In genomic region chr17:41943492-41943891, GRCh38 we compare ENCODE assay signal across 24 cellular contexts. TPM values are rescaled to one million over a fixed set of nuclear protein-coding genes. Genes with fewer than 3 reads are reported as not detected.
DNase-seq lines count a peak whose midpoint lies in the region; ATAC-seq and TF ChIP-seq lines count a peak whose summit lies in the region.
"Had no signal": no experiment of that assay in that cellular context is flagged by ENCODE, and none has a peak within 500 bp of the region (broad histone marks: within the 10 kb centered on the region; RNA-seq: fewer than 3 reads in every experiment).

No MANE protein-coding gene starts in this region.

- no peak overlapping the region for H3K4me2 ChIP-seq in GM23338
- H3K4me2 ChIP-seq in trophoblast cell (ENCODE audit: low read length): no peak overlapping the region

- H3K4me1 Mint-ChIP-seq in GM23338 (no peaks in the 10 kb centered on the region; the same call in 2 of the 3 replicates), endothelial cell (ENCODE audit: unreplicated experiment) (peaks cover 7% of the 10 kb centered on the region)
- H3K4me1 Mint-ChIP-seq: CD4-positive, CD25-positive, alpha-beta regulatory T cell; CD8-positive, alpha-beta memory T cell; IgD-negative memory B cell had no signal

- H4K20me1 ChIP-seq in GM23338 (replicated peaks; ENCODE audit: insufficient read depth): no peaks in the 10 kb centered on the region

- H3K27me3 Mint-ChIP-seq in GM23338 (ENCODE audit: insufficient read depth, low read depth, poor library complexity) (peaks cover 11% of the 10 kb centered on the region), endothelial cell (ENCODE audit: unreplicated experiment) (peaks cover 8% of the 10 kb centered on the region)
- H3K27me3 Mint-ChIP-seq: CD4-positive, CD25-positive, alpha-beta regulatory T cell had no signal

- H3F3A ChIP-seq in GM23338 (replicated peaks; ENCODE audit: low read depth): no peaks in the 10 kb centered on the region

- H4K8ac ChIP-seq in trophoblast cell (ENCODE audit: low read depth, low read length): no peak overlapping the region

- no peak overlapping the region for H3K4ac ChIP-seq in trophoblast cell (ENCODE audit: low read depth, low read length)

- no peak overlapping the region for H2BK5ac ChIP-seq in trophoblast cell (ENCODE audit: low read depth, low read length, poor library complexity)

- DNase-seq in GM23338 (ENCODE audit: low spot score): no peak
- DNase-seq in M059J (ENCODE audit: low read depth): peak; percentile 20
- no peak for DNase-seq in endothelial cell (ENCODE audit: low spot score)
- DNase-seq in trophoblast cell: peak; percentile 67 to 72
- no peak for DNase-seq in cardiac septum (ENCODE audit: low spot score)
- DNase-seq in HK-2 (ENCODE audit: unreplicated experiment): no peak
- DNase-seq: ACHN; BE2C; C1 segment of cervical spinal cord; CD4-positive, CD25-positive, alpha-beta regulatory T cell; CD8-positive, alpha-beta memory T cell; COR-L47; DMS 273 treated with DMSO at 0.1 percent for 48 hours; DMS53; DND-41; GDM1; GM23248; HCEC 1CT; HFFc6; KG1 had no signal

- no peak for ATAC-seq in GM23338
- ATAC-seq in HG03521 (IDR thresholded peaks at IDR 0.05; ENCODE audit: unreplicated experiment): no peak
- no peak for ATAC-seq in HG03175 (IDR thresholded peaks at IDR 0.05; ENCODE audit: unreplicated experiment)

- H4K91ac ChIP-seq in trophoblast cell (ENCODE audit: low read depth, low read length): no peak overlapping the region

- H2AK5ac ChIP-seq in trophoblast cell (ENCODE audit: low read length): no peak overlapping the region

- intact Hi-C loops in cardiac septum (cut with DNase I): no loop called here

- H2BK120ac ChIP-seq in trophoblast cell (ENCODE audit: insufficient read depth, low read length, poor library complexity): no peak overlapping the region

- H2AFZ ChIP-seq in GM23338: no peak overlapping the region
- no peak overlapping the region for H2AFZ ChIP-seq in trophoblast cell (ENCODE audit: insufficient read depth, low read length, poor library complexity)
- H2AFZ ChIP-seq: GM23248 had no signal

- H3K36me3 Mint-ChIP-seq in GM23338 (ENCODE audit: low read depth) (peaks cover 3% of the 10 kb centered on the region; the same call in 1 of the 3 replicates), endothelial cell (ENCODE audit: low read depth, unreplicated experiment) (peaks cover 19% of the 10 kb centered on the region)
- H3K36me3 Mint-ChIP-seq: CD4-positive, CD25-positive, alpha-beta regulatory T cell; IgD-negative memory B cell had no signal

- H3K36me3 ChIP-seq in GM23338 (ENCODE audit: insufficient read depth) (no peaks in the 10 kb centered on the region), trophoblast cell (ENCODE audit: control insufficient read depth in 1 of 2, insufficient read depth in 2 of 2, low read length in 2 of 2) (no peaks in the 10 kb centered on the region)
- H3K36me3 ChIP-seq: BE2C had no signal

- no peak overlapping the region for H3K14ac ChIP-seq in trophoblast cell (ENCODE audit: low read length)

- no peak overlapping the region for H3K18ac ChIP-seq in trophoblast cell (ENCODE audit: low read length)

- H3K9me3 ChIP-seq in trophoblast cell (ENCODE audit: insufficient read depth, low read depth, low read length): peaks cover 2% of the 10 kb centered on the region
- H3K9me3 ChIP-seq: BE2C had no signal

- H3K79me2 ChIP-seq in GM23338 (replicated peaks; ENCODE audit: insufficient read depth): no peaks in the 10 kb centered on the region
- no peaks in the 10 kb centered on the region for H3K79me2 ChIP-seq in trophoblast cell (ENCODE audit: control insufficient read depth, insufficient read depth, low read length, poor library complexity)

- TF ChIP-seq CTCF in GM23338 (conservative IDR thresholded peaks at IDR 0.05; ENCODE audit: low read depth in 2 of 2) (no peak), endothelial cell (IDR thresholded peaks at IDR 0.05; ENCODE audit: unreplicated experiment) (no peak)

- no peaks in the 10 kb centered on the region for H3K9me2 ChIP-seq in GM23338 (ENCODE audit: insufficient read depth)

- no peak overlapping the region for H3K23ac ChIP-seq in trophoblast cell (ENCODE audit: low read length)

- no peaks in the 10 kb centered on the region for H3K79me1 ChIP-seq in trophoblast cell (ENCODE audit: low read length)

- no peak overlapping the region for H3K4me3 ChIP-seq in GM23338
- H3K4me3 ChIP-seq in trophoblast cell (ENCODE audit: low read depth, low read length): no peak overlapping the region
- H3K4me3 ChIP-seq: GM23248 had no signal

- H3K4me3 Mint-ChIP-seq in GM23338: no peak overlapping the region; the same call in 2 of the 3 replicates
- H3K4me3 Mint-ChIP-seq in endothelial cell (ENCODE audit: unreplicated experiment): peak overlapping the region; percentile 29
- H3K4me3 Mint-ChIP-seq: CD4-positive, CD25-positive, alpha-beta regulatory T cell; CD8-positive, alpha-beta memory T cell; HFFc6 had no signal

- H3K9ac ChIP-seq in trophoblast cell (ENCODE audit: low read length): no peak overlapping the region
- H3K9ac ChIP-seq: GM23248 had no signal

- H3K27me3 ChIP-seq in GM23338 (ENCODE audit: insufficient read depth): no peaks in the 10 kb centered on the region
- no peaks in the 10 kb centered on the region for H3K27me3 ChIP-seq in trophoblast cell (ENCODE audit: insufficient read depth, low read length)
- H3K27me3 ChIP-seq: BE2C had no signal

- no peak overlapping the region for H4K12ac ChIP-seq in trophoblast cell (ENCODE audit: low read depth, low read length)

- no CpG with 5 or more reads among the region's 3 CpGs for WGBS in trophoblast cell (ENCODE audit: extremely low coverage, insufficient coverage, insufficient read length)

- H3K9me3 Mint-ChIP-seq in GM23338: no peaks in the 10 kb centered on the region
- H3K9me3 Mint-ChIP-seq in endothelial cell (ENCODE audit: unreplicated experiment): no peaks in the 10 kb centered on the region
- H3K9me3 Mint-ChIP-seq: CD4-positive, CD25-positive, alpha-beta regulatory T cell; CD8-positive, alpha-beta memory T cell; HFFc6; IgD-negative memory B cell had no signal

- no peak overlapping the region for H2BK12ac ChIP-seq in trophoblast cell (ENCODE audit: low read length)

- H3K27ac ChIP-seq in GM23338 (ENCODE audit: low read depth) (no peak overlapping the region), trophoblast cell (ENCODE audit: low read depth, low read length) (no peak overlapping the region)
- H3K27ac ChIP-seq: GM23248, HL-60 had no signal

- H3K27ac Mint-ChIP-seq in GM23338 (peak overlapping the region; percentile 56; the same call in 1 of the 2 replicates), endothelial cell (ENCODE audit: unreplicated experiment) (no peak overlapping the region)
- H3K27ac Mint-ChIP-seq: CD8-positive, alpha-beta memory T cell; HFFc6; IgD-negative memory B cell had no signal

- H3K4me1 ChIP-seq in GM23338 (ENCODE audit: insufficient read depth) (no peaks in the 10 kb centered on the region), trophoblast cell (ENCODE audit: control insufficient read depth in 1 of 2, insufficient read depth in 2 of 2, low read length in 2 of 2) (peaks cover 0 to 2% of the 10 kb centered on the region in 2 experiments)

TF ChIP-seq in GM23338, 12 proteins besides CTCF, POLR2A, EP300 and RAD21 (continues in another document):
- no peak for TF ChIP-seq POLR2AphosphoS5 (IDR thresholded peaks at IDR 0.05; ENCODE audit: low read depth)
- no peak for TF ChIP-seq ZNF114 (CRISPR knock-in tag; IDR thresholded peaks at IDR 0.05)
- TF ChIP-seq ZNF331 (CRISPR knock-in tag; IDR thresholded peaks at IDR 0.05; ENCODE audit: low read depth): no peak

RNA-seq across cellular contexts. Expression of gene ODAD4, which starts 13.1 kb away (rescaled TPM):
- 0.12 and 1.8 TPM in 2 replicates for total RNA-seq in GM23338 (2014; rRNA removed; shearing (Covaris generic))
- 0.54 and 1.7 TPM in 2 replicates for polyA plus RNA-seq in GM23338 (2016; fragmentation: Nextera tagmentation; extraction: Ambion mirVana)
- total RNA-seq in M059J (2014; rRNA removed; shearing (Covaris generic)): 0.27 and 1.7 TPM in 2 replicates
- total RNA-seq in endothelial cell (ENCODE audit: unreplicated experiment): 2.2 TPM
- 0.74 and 0.75 TPM in 2 replicates for polyA plus RNA-seq in trophoblast cell (2013)
- total RNA-seq in cardiac septum: 0.54 TPM
- total RNA-seq: CD4-positive, CD25-positive, alpha-beta regulatory T cell had no signal

RNA-seq across cellular contexts. Expression of gene CNP, which starts 23.1 kb away (rescaled TPM):
- total RNA-seq in GM23338 (2014; rRNA removed; shearing (Covaris generic)): 40.3 and 47.8 TPM in 2 replicates
- polyA plus RNA-seq in GM23338 (2016; fragmentation: Nextera tagmentation; extraction: Ambion mirVana): 28.3 and 30.8 TPM in 2 replicates
- total RNA-seq in M059J (2014; rRNA removed; shearing (Covaris generic)): 65.8 and 108 TPM in 2 replicates
- total RNA-seq in endothelial cell (ENCODE audit: unreplicated experiment) (82.1 TPM), cardiac septum (24.2 TPM)
- 28.0 and 28.5 TPM in 2 replicates for polyA plus RNA-seq in trophoblast cell (2013)

RNA-seq across cellular contexts. Expression of gene ACLY, which starts 24.7 kb away (rescaled TPM):
- 412 and 439 TPM in 2 replicates for total RNA-seq in GM23338 (2014; rRNA removed; shearing (Covaris generic))
- polyA plus RNA-seq in GM23338 (2016; fragmentation: Nextera tagmentation; extraction: Ambion mirVana): 119 and 121 TPM in 2 replicates
- 103 and 151 TPM in 2 replicates for total RNA-seq in M059J (2014; rRNA removed; shearing (Covaris generic))
- total RNA-seq in endothelial cell (ENCODE audit: unreplicated experiment): 376 TPM
- polyA plus RNA-seq in trophoblast cell (2013): 147 TPM in 2 replicates
- total RNA-seq in cardiac septum: 33.6 TPM

Comparison
In these comparisons a context has a peak if more than half of its experiments do, and no peak if none do; other contexts are left out.
1. DNase-seq: peak in M059J (single experiment) and trophoblast cell (2 of 2); none in GM23338 (single experiment), endothelial cell (single experiment), cardiac septum (single experiment) and HK-2 (single experiment).